2 cellular contexts compared by ENCODE assay signal in the genomic region with DNA sequence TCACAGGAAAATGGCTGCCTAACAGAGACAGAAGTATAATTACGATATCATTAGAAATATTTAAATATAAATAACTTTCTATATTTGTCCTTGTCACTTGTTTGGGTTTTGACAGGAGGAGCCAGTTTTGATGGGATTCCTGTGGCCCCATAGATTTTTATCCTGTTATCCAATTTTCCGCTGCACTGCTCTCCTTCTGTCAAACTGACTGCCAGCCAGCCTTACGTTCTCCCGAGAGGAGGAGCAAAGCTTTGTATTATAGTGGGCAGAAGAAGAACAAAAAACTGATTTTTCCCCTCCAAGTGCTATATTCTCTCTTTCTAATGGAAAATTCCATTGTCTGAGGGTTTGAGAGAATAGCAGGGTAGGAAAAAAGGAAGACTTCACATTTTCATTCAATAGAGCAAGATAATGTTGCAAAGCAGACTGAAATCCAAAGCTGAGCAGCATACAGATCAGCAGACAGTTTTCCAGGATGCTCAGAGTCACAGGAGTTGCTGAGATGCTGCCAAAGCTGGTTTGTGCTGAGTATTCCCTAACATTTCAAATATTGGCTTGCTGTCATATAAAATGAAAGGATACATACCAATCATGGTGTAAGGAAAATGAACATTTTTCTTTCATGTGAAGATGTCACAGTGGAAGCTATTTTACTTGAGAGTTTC.
TF ChIP-seq lines count a peak whose summit lies in the region.

No MANE protein-coding gene starts in this region.

TF ChIP-seq in H1, 55 proteins besides CTCF, POLR2A, EP300 and RAD21 (continued from another document):
- TF ChIP-seq GABPA (IDR thresholded peaks at IDR 0.05; ENCODE audit: borderline replicate concordance, insufficient read depth, low read length) = no peak
- TF ChIP-seq, protein P1, sequence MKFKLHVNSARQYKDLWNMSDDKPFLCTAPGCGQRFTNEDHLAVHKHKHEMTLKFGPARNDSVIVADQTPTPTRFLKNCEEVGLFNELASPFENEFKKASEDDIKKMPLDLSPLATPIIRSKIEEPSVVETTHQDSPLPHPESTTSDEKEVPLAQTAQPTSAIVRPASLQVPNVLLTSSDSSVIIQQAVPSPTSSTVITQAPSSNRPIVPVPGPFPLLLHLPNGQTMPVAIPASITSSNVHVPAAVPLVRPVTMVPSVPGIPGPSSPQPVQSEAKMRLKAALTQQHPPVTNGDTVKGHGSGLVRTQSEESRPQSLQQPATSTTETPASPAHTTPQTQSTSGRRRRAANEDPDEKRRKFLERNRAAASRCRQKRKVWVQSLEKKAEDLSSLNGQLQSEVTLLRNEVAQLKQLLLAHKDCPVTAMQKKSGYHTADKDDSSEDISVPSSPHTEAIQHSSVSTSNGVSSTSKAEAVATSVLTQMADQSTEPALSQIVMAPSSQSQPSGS (IDR thresholded peaks at IDR 0.05; ENCODE audit: low read length) = no peak
- no peak for TF ChIP-seq PHF8 (conservative IDR thresholded peaks at IDR 0.05; ENCODE audit: low read depth, low read length)
- TF ChIP-seq YY1 (IDR thresholded peaks at IDR 0.05; ENCODE audit: low read depth, low read length) = no peak
- TF ChIP-seq CEBPB (IDR thresholded peaks at IDR 0.05; ENCODE audit: low read depth, low read length) = no peak
- TF ChIP-seq JUN (IDR thresholded peaks at IDR 0.05; ENCODE audit: low read depth, low read length) = no peak

TF ChIP-seq in HepG2, 621 proteins besides CTCF, POLR2A, EP300 and RAD21 (continued from another document):
- TF ChIP-seq FOSL2 (CRISPR knock-in tag; IDR thresholded peaks at IDR 0.05) = no peak
TF ChIP-seq in HepG2: peak in this region for 0.
